In the genomic region with DNA sequence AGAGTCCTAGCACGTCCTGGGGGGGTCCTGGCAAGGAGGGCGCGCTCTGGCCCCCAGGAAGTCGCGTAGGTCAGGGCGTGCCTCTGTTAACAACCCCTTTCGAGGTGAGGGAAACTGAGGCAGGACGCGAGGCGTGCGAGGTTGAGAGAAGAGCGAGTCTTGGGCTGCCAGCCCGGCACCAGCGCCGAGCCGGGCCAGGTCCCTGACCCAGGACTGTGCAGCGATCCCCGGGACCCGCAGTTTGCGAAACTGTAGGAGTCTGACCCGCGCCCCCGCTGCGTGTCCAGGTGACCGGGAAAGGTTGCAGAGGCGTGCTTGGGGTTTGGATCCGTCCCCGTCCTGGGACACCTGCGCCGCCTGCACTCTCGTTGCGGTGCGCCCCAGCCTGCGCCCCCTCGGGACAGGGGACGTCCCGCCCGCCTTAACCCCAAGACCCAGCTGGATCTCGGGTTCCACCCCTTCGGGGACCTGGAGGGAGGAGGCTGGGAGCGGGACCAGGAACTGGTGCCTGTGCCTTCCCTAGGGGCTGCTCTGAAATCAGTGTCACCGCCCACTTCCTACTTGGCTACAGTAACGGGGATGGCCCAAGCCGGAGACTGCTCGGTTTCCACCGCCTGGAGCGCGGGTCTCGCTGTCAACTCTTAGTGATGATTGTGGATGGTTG, we compare ENCODE assay signal across 9 cellular contexts. TPM values are rescaled to one million over a fixed set of nuclear protein-coding genes. Genes with fewer than 3 reads are reported as not detected.
DNase-seq lines count a peak whose midpoint lies in the region; ATAC-seq, FAIRE-seq and TF ChIP-seq lines count a peak whose summit lies in the region.
"Had no signal": no experiment of that assay in that cellular context is flagged by ENCODE, and none has a peak within 500 bp of the region (broad histone marks: within the 10 kb centered on the region; RNA-seq: fewer than 3 reads in every experiment).

No MANE protein-coding gene starts in this region.

- peaks cover 2 to 3% of the 10 kb centered on the region in 2 experiments for H4K20me1 ChIP-seq in H1 (replicated peaks in 1 of 2; ENCODE audit: control insufficient read depth in 1 of 2, insufficient read depth in 2 of 2, low read length in 2 of 2)

- H3K27me3 ChIP-seq in H1 (replicated peaks in 1 of 4; ENCODE audit: control insufficient read depth in 3 of 4, extremely low read depth in 1 of 4, insufficient read depth in 3 of 4, low read length in 3 of 4) (peaks cover 0 to 5% (median 1%) of the 10 kb centered on the region in 4 experiments; a peak in 4 of 7 replicates), stomach (no peaks in the 10 kb centered on the region)

- no peak overlapping the region for H3K4ac ChIP-seq in H1 (replicated peaks; ENCODE audit: insufficient read length, low read depth, low read length)

- H3K4me3 ChIP-seq in H1 (ENCODE audit: extremely low read depth in 1 of 4, insufficient read depth in 2 of 4, low read depth in 3 of 4, low read length in 4 of 4) (peak overlapping the region; percentile 64 to 79 (median 74)), stomach (peak overlapping the region; percentile 73 to 89 (median 83))

- peak overlapping the region; percentile 75; the same call in 1 of the 2 replicates for H4K8ac ChIP-seq in H1 (ENCODE audit: extremely low read depth, insufficient read depth, low read length)

- POLR2A ChIA-PET in H1 (lab: Charles Lee; ENCODE audit: partially characterized antibody): no interaction called here

- peak overlapping the region; percentile 68 for H4K91ac ChIP-seq in H1 (replicated peaks; ENCODE audit: insufficient read length, low read length)

- no peaks in the 10 kb centered on the region for H3K36me3 ChIP-seq in ES-I3 (ENCODE audit: insufficient read depth, low read length)
- H3K36me3 ChIP-seq in H1 (ENCODE audit: control insufficient read depth in 2 of 4, insufficient read depth in 4 of 4, low read length in 3 of 4): no peaks in the 10 kb centered on the region
- no peaks in the 10 kb centered on the region for H3K36me3 ChIP-seq in stomach

- H2BK12ac ChIP-seq in H1 (ENCODE audit: low read depth, low read length): peak overlapping the region; percentile 60; the same call in 1 of the 2 replicates

- no peak overlapping the region for H4K5ac ChIP-seq in H1 (ENCODE audit: insufficient read length, low read depth, low read length)

- TF ChIP-seq EP300 in H1 (IDR thresholded peaks at IDR 0.05; ENCODE audit: borderline replicate concordance in 1 of 2, low read depth in 2 of 2, low read length in 2 of 2) (no peak), stomach (IDR thresholded peaks at IDR 0.05) (no peak)

- H3K23ac ChIP-seq in H1 (ENCODE audit: insufficient read length): no peak overlapping the region

- H2AFZ ChIP-seq in H1 (ENCODE audit: low read length): peak overlapping the region; percentile 81; the same call in 1 of the 2 replicates

- 2% methylated on average over 39 of the region's 49 CpGs; no CpG with 5 or more reads in 1 of the 2 experiments for WGBS in H1 (ENCODE audit: extremely low coverage in 1 of 2, insufficient coverage in 1 of 2, insufficient read length in 1 of 2, insufficient replicate concordance in 2 of 2, low coverage in 1 of 2, low lambda C conversion rate in 2 of 2, missing lambda C conversion rate in 1 of 2), 2 experiments
- WGBS in stomach, 5 donors: 0 to 1% (median 1%) methylated on average over 20 to 49 of the region's 49 CpGs

- no peak for FAIRE-seq in H1 (lab: Jason Lieb, UNC)
- FAIRE-seq: endometrium had no signal

- peak overlapping the region; percentile 78 to 96 for H3K4me2 ChIP-seq in H1 (ENCODE audit: insufficient read depth in 1 of 2, low read depth in 2 of 2, low read length in 2 of 2)

- no peaks in the 10 kb centered on the region for H3K79me2 ChIP-seq in H1 (ENCODE audit: control insufficient read depth in 1 of 2, insufficient read depth in 2 of 2, low read length in 2 of 2)

- no peak overlapping the region for H2BK120ac ChIP-seq in H1 (replicated peaks; ENCODE audit: low read depth, low read length)

- H3K4me1 ChIP-seq in ES-I3 (ENCODE audit: insufficient read depth, low read length): peaks cover 9% of the 10 kb centered on the region
- H3K4me1 ChIP-seq in H1 (replicated peaks in 1 of 4; ENCODE audit: control insufficient read depth in 3 of 4, insufficient read depth in 4 of 4, low read length in 3 of 4): peaks cover 0 to 9% (median 1%) of the 10 kb centered on the region in 4 experiments; a peak in 4 of 7 replicates
- peaks cover 5 to 32% (median 26%) of the 10 kb centered on the region in 4 donors for H3K4me1 ChIP-seq in stomach

- 0 out of 2 replicates have a peak overlapping the region, but pooled peaks have one; percentile 88 for H2BK15ac ChIP-seq in H1 (ENCODE audit: low read length)

- no peak overlapping the region for H2BK20ac ChIP-seq in H1 (ENCODE audit: low read length)

- TF ChIP-seq CTCF in H1 (IDR thresholded peaks at IDR 0.05; ENCODE audit: control extremely low read depth in 1 of 3, insufficient read depth in 1 of 3, low read depth in 1 of 3, low read length in 3 of 3) (0 out of 4 replicates have a peak, but pooled peaks of 1 of the 3 experiments have one; percentile 10), stomach (IDR thresholded peaks at IDR 0.05) (no peak)

- TF ChIP-seq POLR2A in H1 (IDR thresholded peaks at IDR 0.05; ENCODE audit: control extremely low read depth in 1 of 2, low read depth in 2 of 2, low read length in 2 of 2) (no peak), stomach (IDR thresholded peaks at IDR 0.05) (no peak)

- H3K79me1 ChIP-seq in H1 (ENCODE audit: low read depth, low read length): no peaks in the 10 kb centered on the region

- H3K56ac ChIP-seq in H1 (replicated peaks; ENCODE audit: insufficient read length, low read depth, low read length): no peak overlapping the region

- intact Hi-C loops in stomach (cut with DNase I; ENCODE audit: low total_unique reads): no loop called here

- H3K9ac ChIP-seq in ES-I3 (ENCODE audit: low read depth, low read length): peak overlapping the region; percentile 71
- H3K9ac ChIP-seq in H1 (replicated peaks in 1 of 4; ENCODE audit: extremely low read depth in 1 of 4, low read depth in 3 of 4, low read length in 3 of 4): peak overlapping the region in 2 of 4 experiments; percentile 40 to 45; a peak in 4 of 7 replicates

- no peak for ATAC-seq in HG03025 (IDR thresholded peaks at IDR 0.05; ENCODE audit: low FRiP score, unreplicated experiment)

- H3K27ac ChIP-seq in H1 (ENCODE audit: low read depth, low read length) (no peak overlapping the region), stomach (peak overlapping the region; percentile 83 to 90 (median 88))

- H3K14ac ChIP-seq in H1 (ENCODE audit: insufficient read length): no peak overlapping the region

- peaks cover 16% of the 10 kb centered on the region for H3K23me2 ChIP-seq in H1 (ENCODE audit: low read depth, low read length)

- TF ChIP-seq RAD21 in H1 (IDR thresholded peaks at IDR 0.05 in 1 of 2, conservative IDR thresholded peaks at IDR 0.05 in 1 of 2; ENCODE audit: low read depth in 2 of 2, low read length in 2 of 2): no peak

- no peak overlapping the region; the same call in 1 of the 2 replicates for H2BK5ac ChIP-seq in H1 (ENCODE audit: low read depth, low read length)

- H3K9me3 ChIP-seq in ES-I3 (ENCODE audit: control insufficient read depth, insufficient read depth, low read length) (no peaks in the 10 kb centered on the region), H1 (ENCODE audit: insufficient read depth in 2 of 2, low read depth in 1 of 2, low read length in 1 of 2) (no peaks in the 10 kb centered on the region), stomach (no peaks in the 10 kb centered on the region)

- H3K18ac ChIP-seq in H1 (ENCODE audit: extremely low read depth, low read length): peak overlapping the region; percentile 90

- CTCF ChIA-PET in H1 (lab: Charles Lee; ENCODE audit: partially characterized antibody): interaction anchor here (2.1 kb wide), 1 partner anchor 11 kb away, joined by 8 read pairs; no protein-coding TSS in a partner anchor

- DNase-seq in HCEC 1CT (peak; percentile 27), NCI-H146 treated with DMSO at 0.1 percent for 48 hours (lab: John Stamatoyannopoulos, UW; ENCODE audit: unreplicated experiment) (peak; percentile 59), H1 (ENCODE audit: low read depth in 1 of 2, low spot score in 2 of 2) (peak in 1 of 2 experiments; percentile 82), medulla oblongata (ENCODE audit: extremely low spot score) (peak; percentile 56), stomach (peak; percentile 49)
- DNase-seq in activated CD4-positive, alpha-beta T cell treated with anti-CD3 and anti-CD28 coated beads for 48 hours: peak; percentile 58

- no peak overlapping the region for H2AK5ac ChIP-seq in H1 (ENCODE audit: low read depth, low read length)

TF ChIP-seq in H1, 55 proteins besides CTCF, POLR2A, EP300 and RAD21 (continues in another document):
- TF ChIP-seq, protein P1, sequence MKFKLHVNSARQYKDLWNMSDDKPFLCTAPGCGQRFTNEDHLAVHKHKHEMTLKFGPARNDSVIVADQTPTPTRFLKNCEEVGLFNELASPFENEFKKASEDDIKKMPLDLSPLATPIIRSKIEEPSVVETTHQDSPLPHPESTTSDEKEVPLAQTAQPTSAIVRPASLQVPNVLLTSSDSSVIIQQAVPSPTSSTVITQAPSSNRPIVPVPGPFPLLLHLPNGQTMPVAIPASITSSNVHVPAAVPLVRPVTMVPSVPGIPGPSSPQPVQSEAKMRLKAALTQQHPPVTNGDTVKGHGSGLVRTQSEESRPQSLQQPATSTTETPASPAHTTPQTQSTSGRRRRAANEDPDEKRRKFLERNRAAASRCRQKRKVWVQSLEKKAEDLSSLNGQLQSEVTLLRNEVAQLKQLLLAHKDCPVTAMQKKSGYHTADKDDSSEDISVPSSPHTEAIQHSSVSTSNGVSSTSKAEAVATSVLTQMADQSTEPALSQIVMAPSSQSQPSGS (IDR thresholded peaks at IDR 0.05; ENCODE audit: low read length): no peak
- TF ChIP-seq KDM4A (IDR thresholded peaks at IDR 0.05; ENCODE audit: low read depth, low read length, severe bottlenecking): peak; percentile 90
- TF ChIP-seq ASH2L (IDR thresholded peaks at IDR 0.05; ENCODE audit: low read length): peak; percentile 86
- no peak for TF ChIP-seq RNF2 (IDR thresholded peaks at IDR 0.05; ENCODE audit: borderline replicate concordance, low read depth, low read length, missing control alignments, poor library complexity, severe bottlenecking)
- TF ChIP-seq BRCA1 (IDR thresholded peaks at IDR 0.05; ENCODE audit: low read depth, low read length): no peak

RNA-seq across cellular contexts. Expression of a gene that starts 0.5 kb away (rescaled TPM):
- 3.5 and 3.6 TPM in 2 replicates for total RNA-seq in H1 (2021; fragmentation: NEBNext Ultra II Directional; extraction: Animal tissue kit (Norgen Biotek cat#: 25700))
- 0.97 and 1.1 TPM in 2 replicates for polyA plus RNA-seq in H1 (2011; rRNA removed)
- 1.2 TPM for polyA plus RNA-seq in H1 (2011; cell fraction: cytosol; rRNA removed)
- polyA plus RNA-seq in H1 (2011; cell fraction: nucleus; rRNA removed): 3.7 TPM
- polyA plus RNA-seq in H1 (2012, experiment 1 of 2): 1.2 to 1.5 TPM (median 1.4 TPM) in 4 replicates
- polyA plus RNA-seq in H1 (2012, experiment 2 of 2): 0.26 TPM
- polyA plus RNA-seq in H1 (2013, experiment 1 of 2): 0.93 TPM
- 0.94 TPM for polyA plus RNA-seq in H1 (2013, experiment 2 of 2)
- polyA minus RNA-seq in H1 (2011; rRNA and poly(A)+ RNA removed): 6.1 and 10.1 TPM in 2 replicates
- 3.4 TPM for polyA minus RNA-seq in H1 (2011; cell fraction: cytosol; rRNA and poly(A)+ RNA removed)
- polyA minus RNA-seq in H1 (2011; cell fraction: nucleus; rRNA and poly(A)+ RNA removed): 18.1 TPM
- 10 to 100 TPM in 2 of 5 donors, 1 to 10 TPM in 3; 1.3 to 29.8 (median 6.1) TPM for total RNA-seq in stomach
- polyA plus RNA-seq in stomach: 1 to 10 TPM in 1 of 3 donors, under 1 TPM in 2; 0.43 to 1.4 (median 0.81) TPM
